17 cellular contexts compared by ENCODE assay signal in the genomic region with DNA sequence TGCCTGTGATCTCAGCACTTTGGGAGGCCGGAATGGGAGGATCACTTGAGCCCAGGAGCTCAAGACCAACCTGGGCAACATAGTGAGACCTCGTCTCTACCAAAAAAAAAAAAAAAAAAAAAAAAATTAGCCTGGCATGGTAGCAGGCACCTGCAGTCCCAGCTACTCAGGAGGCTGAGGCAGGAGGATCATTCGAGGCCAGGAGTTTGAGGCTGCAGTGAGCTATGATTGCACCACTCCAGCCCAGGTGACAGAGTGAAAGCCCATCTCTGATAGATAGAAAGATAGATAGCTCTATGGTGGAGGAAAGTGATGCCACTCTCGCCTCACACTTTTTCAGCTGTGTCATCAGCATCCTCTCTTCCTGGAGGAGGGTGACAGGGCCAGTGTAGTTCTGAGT. TPM values are rescaled to one million over a fixed set of nuclear protein-coding genes. Genes with fewer than 3 reads are reported as not detected.
"Had no signal": no experiment of that assay in that cellular context is flagged by ENCODE, and none has a peak within 500 bp of the region (broad histone marks: within the 10 kb centered on the region; RNA-seq: fewer than 3 reads in every experiment).

No MANE protein-coding gene starts in this region.

RNA-seq across cellular contexts. Expression of gene C22orf31, which starts 21.9 kb away (rescaled TPM):
- total RNA-seq: activated B cell treated with CpG ODN at 0.5 μM for 24 hours; activated CD8-positive, alpha-beta memory T cell treated with anti-CD3 and anti-CD28 coated beads for 36 hours; activated CD8-positive, alpha-beta memory T cell treated with anti-CD3 and anti-CD28 coated beads, Interleukin-2, amount 10 ng/mL, durations not matched to agents 7 days and 5 days; activated CD8-positive, alpha-beta T cell treated with anti-CD3 and anti-CD28 coated beads, Interleukin-2, amount 10 ng/mL, durations not matched to agents 7 days and 5 days; activated naive CD4-positive, alpha-beta T cell treated with anti-CD3 and anti-CD28 coated beads for 36 hours; activated naive CD8-positive, alpha-beta T cell treated with anti-CD3 and anti-CD28 coated beads for 36 hours; activated T-helper 1 cell treated with anti-CD3 and anti-CD28 coated beads, Interleukin-12 subunit alpha, Interleukin-12 subunit beta, Interleukin-2, Interleukin-4 antibody, amounts not matched to agents 30 ng/mL and 10 ng/mL and 1 ng/mL, durations not matched to agents 14 hours and 24 hours and 36 hours; activated T-helper 2 cell treated with anti-CD3 and anti-CD28 coated beads, Interferon-gamma antibody, Interleukin-2, Interleukin-4, amounts not matched to agents 10 μg/mL and 5 μg/mL and 100 μg/mL, durations not matched to agents 14 hours and 24 hours and 36 hours; aorta; body of pancreas; cardiac muscle cell; dermis microvascular lymphatic vessel endothelial cell; fibroblast of villous mesenchyme; gastroesophageal sphincter; glomerular endothelial cell; T-helper 1 cell treated with Interleukin-12 subunit alpha and Interleukin-12 subunit beta and Interleukin-4 antibody, amounts not matched to agents 30 ng/mL and 1 ng/mL, for 36 hours had no signal
- polyA plus RNA-seq: aorta, cardiac muscle cell, fibroblast of lung had no signal

RNA-seq across cellular contexts. Expression of gene KREMEN1, which starts 33.2 kb away (rescaled TPM):
- total RNA-seq: activated B cell treated with CpG ODN at 0.5 μM for 24 hours; T-helper 1 cell treated with Interleukin-12 subunit alpha and Interleukin-12 subunit beta and Interleukin-4 antibody, amounts not matched to agents 30 ng/mL and 1 ng/mL, for 36 hours had no signal
